7 cellular contexts compared by ENCODE assay signal in genomic region chr5:140575309-140575708, GRCh38. TPM values are rescaled to one million over a fixed set of nuclear protein-coding genes. Genes with fewer than 3 reads are reported as not detected.
DNase-seq lines count a peak whose midpoint lies in the region; TF ChIP-seq lines count a peak whose summit lies in the region.
"Had no signal": no experiment of that assay in that cellular context is flagged by ENCODE, and none has a peak within 500 bp of the region (broad histone marks: within the 10 kb centered on the region; RNA-seq: fewer than 3 reads in every experiment).

No MANE protein-coding gene starts in this region.

- H3K9me3 ChIP-seq in testis: no peaks in the 10 kb centered on the region
- H3K9me3 ChIP-seq: BLaER1 treated with 17β-estradiol and CSF1 and Interleukin-3, amounts not matched to agents 10 nM and 100 nM had no signal

- H3K36me3 ChIP-seq in testis (ENCODE audit: low read depth, missing control alignments): no peaks in the 10 kb centered on the region

- H3K27ac ChIP-seq in testis: peak overlapping the region; percentile 80 to 84

- intact Hi-C loops in testis (cut with DNase I; ENCODE audit: low total_unique reads): no loop called here

- WGBS in testis, 2 donors: 74 to 87% methylated on average over 6 to 8 of the region's 8 CpGs

- H3K4me3 ChIP-seq in fibroblast of mammary gland (ENCODE audit: control insufficient read depth, low read depth, low read length) (no peak overlapping the region), testis (no peak overlapping the region)
- H3K4me3 ChIP-seq: BLaER1 treated with 17β-estradiol and CSF1 and Interleukin-3, amounts not matched to agents 10 nM and 100 nM had no signal

- peak; percentile 66 for TF ChIP-seq CTCF in fibroblast of mammary gland (conservative IDR thresholded peaks at IDR 0.05; ENCODE audit: control insufficient read depth, insufficient read depth, low read depth, low read length)
- peak; percentile 37 to 54 (median 50) for TF ChIP-seq CTCF in testis (IDR thresholded peaks at IDR 0.05)

- no peak for TF ChIP-seq POLR2A in testis (IDR thresholded peaks at IDR 0.05)

- DNase-seq in SHP77 (lab: John Stamatoyannopoulos, UW) (peak; percentile 40 to 51), SHP77 treated with DMSO at 0.1 percent for 48 hours (lab: John Stamatoyannopoulos, UW) (no peak), fibroblast of mammary gland (ENCODE audit: low read depth) (peak; percentile 70), testis (peak; percentile 81), cerebellar nuclear complex (lab: John Stamatoyannopoulos, UW) (no peak), NCI-H2107 (lab: John Stamatoyannopoulos, UW) (no peak)

- H3K27me3 ChIP-seq in testis: no peaks in the 10 kb centered on the region
- H3K27me3 ChIP-seq: BLaER1 treated with 17β-estradiol and CSF1 and Interleukin-3, amounts not matched to agents 10 nM and 100 nM had no signal

- H3K4me1 ChIP-seq in testis: peaks cover 63% of the 10 kb centered on the region

RNA-seq across cellular contexts. Expression of gene SLC35A4, which starts 10.7 kb away (rescaled TPM):
- 100 to 1,000 TPM in 1 of 2 donors, 10 to 100 TPM in 1; 84.3 to 105 TPM for total RNA-seq in testis
- polyA plus RNA-seq in testis (ENCODE audit: insufficient read depth, low read depth, low replicate concordance): 97.0 TPM

RNA-seq across cellular contexts. Expression of gene APBB3, which starts 10.9 kb away (rescaled TPM):
- total RNA-seq in testis: 100 to 1,000 TPM; 122 to 129 TPM
- 73.1 TPM for polyA plus RNA-seq in testis (ENCODE audit: insufficient read depth, low read depth, low replicate concordance)

RNA-seq across cellular contexts. Expression of gene SRA1, which starts 18.0 kb away (rescaled TPM):
- total RNA-seq in testis: 10 to 100 TPM; 43.1 to 51.3 TPM
- 49.0 TPM for polyA plus RNA-seq in testis (ENCODE audit: insufficient read depth, low read depth, low replicate concordance)

RNA-seq across cellular contexts. Expression of gene EIF4EBP3, which starts 27.8 kb away (rescaled TPM):
- total RNA-seq in testis: 10 to 100 TPM; 11.7 to 14.0 TPM
- polyA plus RNA-seq in testis (ENCODE audit: insufficient read depth, low read depth, low replicate concordance): 47.3 TPM

RNA-seq across cellular contexts. Expression of gene CD14, which starts 57.7 kb away (rescaled TPM):
- 10 to 100 TPM; 23.7 to 41.1 TPM for total RNA-seq in testis
- polyA plus RNA-seq in testis (ENCODE audit: insufficient read depth, low read depth, low replicate concordance): 40.5 TPM

Comparison
In these comparisons a context has a peak if more than half of its experiments do, and no peak if none do; other contexts are left out.
1. DNase-seq: peak in SHP77 (2 of 2), fibroblast of mammary gland (single experiment) and testis (single experiment); none in SHP77 treated with DMSO at 0.1 percent for 48 hours (single experiment), cerebellar nuclear complex (0 of 2) and NCI-H2107 (single experiment).